ENCODE assay signal across 19 cellular contexts in the genomic region with DNA sequence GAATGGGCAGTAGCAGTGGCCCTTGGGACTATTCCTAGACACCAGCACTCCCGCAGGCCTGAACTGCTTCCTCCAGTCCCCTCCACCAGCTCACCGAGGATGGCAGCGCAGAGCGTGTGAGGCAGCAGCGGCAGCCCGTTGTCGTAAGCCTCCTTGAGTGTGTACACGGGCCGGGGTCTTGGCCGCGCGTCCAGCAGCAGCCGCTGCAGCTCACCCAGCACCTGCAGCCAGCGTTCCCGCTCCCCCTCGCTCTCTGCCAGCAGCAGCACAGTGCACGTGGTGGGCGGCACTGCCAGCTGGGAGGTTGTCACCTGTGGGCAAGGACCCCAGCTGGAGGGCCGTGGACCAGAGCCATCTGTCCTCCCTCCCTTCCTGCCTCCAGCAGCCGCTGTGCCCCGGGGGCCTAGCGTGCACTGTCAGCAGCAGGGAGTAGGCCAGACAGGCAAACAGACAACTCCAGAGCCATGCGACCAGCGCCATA. TPM values are rescaled to one million over a fixed set of nuclear protein-coding genes. Genes with fewer than 3 reads are reported as not detected.
DNase-seq lines count a peak whose midpoint lies in the region; ATAC-seq and TF ChIP-seq lines count a peak whose summit lies in the region.
"Had no signal": no experiment of that assay in that cellular context is flagged by ENCODE, and none has a peak within 500 bp of the region (broad histone marks: within the 10 kb centered on the region; RNA-seq: fewer than 3 reads in every experiment).

No MANE protein-coding gene starts in this region.

- no peaks in the 10 kb centered on the region for H3K9me3 Mint-ChIP-seq in WTC11
- H3K9me3 Mint-ChIP-seq: CD4-positive, alpha-beta memory T cell had no signal

- no peak for ATAC-seq in WTC11

- H3K27me3 Mint-ChIP-seq in WTC11 (ENCODE audit: low read depth), result no peaks in the 10 kb centered on the region
- H3K27me3 Mint-ChIP-seq: CD4-positive, alpha-beta memory T cell had no signal

- no peak overlapping the region for H3K4me3 ChIP-seq in BLaER1
- H3K4me3 ChIP-seq: GM23248, HAP-1, Peyer's patch, SK-N-MC had no signal

- DNase-seq in NCI-H1092 treated with DMSO at 0.1 percent for 48 hours (lab: John Stamatoyannopoulos, UW), result peak; percentile 59
- peak; percentile 76 for DNase-seq in SHP77 treated with DMSO at 0.1 percent for 48 hours (lab: John Stamatoyannopoulos, UW)
- DNase-seq in retina, result peak; percentile 62
- DNase-seq in NCI-H2171 (lab: John Stamatoyannopoulos, UW), result no peak
- no peak for DNase-seq in WTC11 (ENCODE audit: low spot score)
- DNase-seq in COLO829 (ENCODE audit: low spot score), result no peak
- DNase-seq: GM23248, KG1, NCI-H1105 treated with DMSO at 0.1 percent for 48 hours, NCI-H187 treated with DMSO at 0.1 percent for 48 hours, NCI-H2107, NCI-H345, NCI-H526, Peyer's patch, T-helper 2 cell had no signal

- H3K27ac ChIP-seq in BLaER1, result peak overlapping the region; percentile 40; the same call in 1 of the 2 replicates
- H3K27ac ChIP-seq: GM23248, Peyer's patch, SK-N-MC had no signal

- no peaks in the 10 kb centered on the region for H3K27me3 ChIP-seq in BLaER1
- H3K27me3 ChIP-seq: Peyer's patch had no signal

- peaks cover 2% of the 10 kb centered on the region; the same call in 1 of the 2 replicates for H3K36me3 Mint-ChIP-seq in WTC11

- TF ChIP-seq CTCF in WTC11 (IDR thresholded peaks at IDR 0.05), result no peak

- peak overlapping the region; percentile 77 for H3K4me2 ChIP-seq in BLaER1

- peaks cover 11% of the 10 kb centered on the region; the same call in 1 of the 2 replicates for H4K20me1 ChIP-seq in BLaER1

- no peaks in the 10 kb centered on the region for H3K9me3 ChIP-seq in BLaER1
- H3K9me3 ChIP-seq: HAP-1, Peyer's patch had no signal

- CTCF ChIA-PET in WTC11 (lab: Charles Lee), result no interaction called here

- H3K4me1 Mint-ChIP-seq in WTC11, result no peaks in the 10 kb centered on the region
- H3K4me1 Mint-ChIP-seq: CD4-positive, alpha-beta memory T cell had no signal

- H3K4me3 Mint-ChIP-seq in WTC11, result no peak overlapping the region
- H3K4me3 Mint-ChIP-seq: CD4-positive, alpha-beta memory T cell had no signal

- peaks cover 40% of the 10 kb centered on the region for H3K4me1 ChIP-seq in BLaER1
- H3K4me1 ChIP-seq: HAP-1, Peyer's patch had no signal

- POLR2A ChIA-PET in WTC11 (lab: Charles Lee), result interaction anchor here (1.3 kb wide), 1 partner anchor 13 kb away, joined by 3 read pairs; the partner anchor contains the start of gene CDC42BPG

- peak overlapping the region; percentile 45 for H3K9ac ChIP-seq in BLaER1
- H3K9ac ChIP-seq: GM23248 had no signal

- no peaks in the 10 kb centered on the region; the same call in 1 of the 2 replicates for H3K36me3 ChIP-seq in BLaER1
- H3K36me3 ChIP-seq: HAP-1 had no signal

- no peak overlapping the region for H3K27ac Mint-ChIP-seq in WTC11

TF ChIP-seq in WTC11, 78 proteins besides CTCF, POLR2A, EP300 and RAD21:
- TF ChIP-seq SMAD4 (CRISPR knock-in tag; IDR thresholded peaks at IDR 0.05), result no peak
- no peak for TF ChIP-seq ZNF232 (CRISPR knock-in tag; IDR thresholded peaks at IDR 0.05)
- TF ChIP-seq, protein P1, sequence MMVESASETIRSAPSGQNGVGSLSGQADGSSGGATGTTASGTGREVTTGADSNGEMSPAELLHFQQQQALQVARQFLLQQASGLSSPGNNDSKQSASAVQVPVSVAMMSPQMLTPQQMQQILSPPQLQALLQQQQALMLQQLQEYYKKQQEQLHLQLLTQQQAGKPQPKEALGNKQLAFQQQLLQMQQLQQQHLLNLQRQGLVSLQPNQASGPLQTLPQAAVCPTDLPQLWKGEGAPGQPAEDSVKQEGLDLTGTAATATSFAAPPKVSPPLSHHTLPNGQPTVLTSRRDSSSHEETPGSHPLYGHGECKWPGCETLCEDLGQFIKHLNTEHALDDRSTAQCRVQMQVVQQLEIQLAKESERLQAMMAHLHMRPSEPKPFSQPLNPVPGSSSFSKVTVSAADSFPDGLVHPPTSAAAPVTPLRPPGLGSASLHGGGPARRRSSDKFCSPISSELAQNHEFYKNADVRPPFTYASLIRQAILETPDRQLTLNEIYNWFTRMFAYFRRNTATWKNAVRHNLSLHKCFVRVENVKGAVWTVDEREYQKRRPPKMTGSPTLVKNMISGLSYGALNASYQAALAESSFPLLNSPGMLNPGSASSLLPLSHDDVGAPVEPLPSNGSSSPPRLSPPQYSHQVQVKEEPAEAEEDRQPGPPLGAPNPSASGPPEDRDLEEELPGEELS (CRISPR knock-in tag; IDR thresholded peaks at IDR 0.05), result no peak
- TF ChIP-seq ZNF263 (CRISPR knock-in tag; IDR thresholded peaks at IDR 0.05; ENCODE audit: low read depth), result no peak
- no peak for TF ChIP-seq ZNF671 (CRISPR knock-in tag; IDR thresholded peaks at IDR 0.05)
- TF ChIP-seq ZNF425 (CRISPR knock-in tag; conservative IDR thresholded peaks at IDR 0.05), result no peak
- TF ChIP-seq JUN (CRISPR knock-in tag; IDR thresholded peaks at IDR 0.05), result no peak
- no peak for TF ChIP-seq ZNF317 (CRISPR knock-in tag; IDR thresholded peaks at IDR 0.05; ENCODE audit: borderline replicate concordance, low read depth)
- no peak for TF ChIP-seq ESRRA (CRISPR knock-in tag; IDR thresholded peaks at IDR 0.05; ENCODE audit: borderline replicate concordance)
- no peak for TF ChIP-seq ATF2 (CRISPR knock-in tag; IDR thresholded peaks at IDR 0.05; ENCODE audit: borderline replicate concordance, low read depth)

RNA-seq across cellular contexts. Expression of gene CDC42BPG, which starts 13.0 kb away (rescaled TPM):
- 14.9 to 21.6 TPM (median 17.3 TPM) in 3 replicates for total RNA-seq in WTC11 (2021)
- total RNA-seq: GM23248 had no signal

RNA-seq across cellular contexts. Expression of gene MEN1, which starts 21.1 kb away (rescaled TPM):
- total RNA-seq in WTC11 (2021), result 47.1 to 53.3 TPM (median 51.2 TPM) in 3 replicates

RNA-seq across cellular contexts. Expression of gene MAP4K2, which starts 28.4 kb away (rescaled TPM):
- total RNA-seq in WTC11 (2021), result 24.5 to 31.6 TPM (median 28.3 TPM) in 3 replicates

RNA-seq across cellular contexts. Expression of gene EHD1, which starts 47.0 kb away (rescaled TPM):
- 29.9 to 38.1 TPM (median 35.2 TPM) in 3 replicates for total RNA-seq in WTC11 (2021)

RNA-seq across cellular contexts. Expression of gene SF1, which starts 53.1 kb away (rescaled TPM):
- 285 to 314 TPM (median 300 TPM) in 3 replicates for total RNA-seq in WTC11 (2021)

Comparison
In these comparisons a context has a peak if more than half of its experiments do, and no peak if none do; other contexts are left out.
1. DNase-seq: peak in NCI-H1092 treated with DMSO at 0.1 percent for 48 hours (single experiment), SHP77 treated with DMSO at 0.1 percent for 48 hours (single experiment) and retina (single experiment); none in NCI-H2171 (single experiment), WTC11 (single experiment) and COLO829 (single experiment).